1 cellular context compared by ENCODE assay signal in the genomic region with DNA sequence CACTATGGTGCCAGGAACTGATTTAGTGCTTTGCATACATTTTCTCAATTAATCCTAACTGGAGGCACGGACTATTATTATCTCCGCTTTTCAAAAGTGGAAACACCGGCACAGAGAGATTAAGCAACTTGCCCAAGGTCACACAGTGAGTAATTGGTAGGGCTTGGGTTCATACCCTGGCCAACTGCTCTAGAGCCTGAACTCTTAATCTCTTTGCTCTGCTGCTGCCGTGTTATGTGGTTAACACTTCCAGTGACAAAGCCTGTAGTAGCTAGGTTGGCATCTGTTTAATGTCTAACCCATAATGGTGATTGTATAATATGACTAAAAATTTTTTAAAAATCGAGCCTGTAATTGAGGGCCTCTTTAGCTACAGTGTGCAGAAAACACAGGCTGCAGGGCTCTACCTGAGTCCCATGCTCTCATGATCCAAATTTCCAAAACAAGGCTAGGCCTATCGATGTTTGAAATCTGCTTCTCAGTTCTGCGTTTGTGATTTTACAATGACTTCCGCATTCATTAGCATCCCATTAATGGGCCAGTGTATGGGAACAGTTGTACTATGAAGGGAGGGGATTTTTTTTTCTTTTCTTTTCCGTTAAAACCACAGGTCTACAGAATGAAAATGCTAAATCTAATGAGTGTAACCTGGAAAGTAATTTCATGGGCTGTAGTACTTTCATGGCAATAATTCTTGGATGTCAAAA.
TF ChIP-seq lines count a peak whose summit lies in the region.

No MANE protein-coding gene starts in this region.

TF ChIP-seq in GM23338, 12 proteins besides CTCF, POLR2A, EP300 and RAD21:
- TF ChIP-seq, protein P1, sequence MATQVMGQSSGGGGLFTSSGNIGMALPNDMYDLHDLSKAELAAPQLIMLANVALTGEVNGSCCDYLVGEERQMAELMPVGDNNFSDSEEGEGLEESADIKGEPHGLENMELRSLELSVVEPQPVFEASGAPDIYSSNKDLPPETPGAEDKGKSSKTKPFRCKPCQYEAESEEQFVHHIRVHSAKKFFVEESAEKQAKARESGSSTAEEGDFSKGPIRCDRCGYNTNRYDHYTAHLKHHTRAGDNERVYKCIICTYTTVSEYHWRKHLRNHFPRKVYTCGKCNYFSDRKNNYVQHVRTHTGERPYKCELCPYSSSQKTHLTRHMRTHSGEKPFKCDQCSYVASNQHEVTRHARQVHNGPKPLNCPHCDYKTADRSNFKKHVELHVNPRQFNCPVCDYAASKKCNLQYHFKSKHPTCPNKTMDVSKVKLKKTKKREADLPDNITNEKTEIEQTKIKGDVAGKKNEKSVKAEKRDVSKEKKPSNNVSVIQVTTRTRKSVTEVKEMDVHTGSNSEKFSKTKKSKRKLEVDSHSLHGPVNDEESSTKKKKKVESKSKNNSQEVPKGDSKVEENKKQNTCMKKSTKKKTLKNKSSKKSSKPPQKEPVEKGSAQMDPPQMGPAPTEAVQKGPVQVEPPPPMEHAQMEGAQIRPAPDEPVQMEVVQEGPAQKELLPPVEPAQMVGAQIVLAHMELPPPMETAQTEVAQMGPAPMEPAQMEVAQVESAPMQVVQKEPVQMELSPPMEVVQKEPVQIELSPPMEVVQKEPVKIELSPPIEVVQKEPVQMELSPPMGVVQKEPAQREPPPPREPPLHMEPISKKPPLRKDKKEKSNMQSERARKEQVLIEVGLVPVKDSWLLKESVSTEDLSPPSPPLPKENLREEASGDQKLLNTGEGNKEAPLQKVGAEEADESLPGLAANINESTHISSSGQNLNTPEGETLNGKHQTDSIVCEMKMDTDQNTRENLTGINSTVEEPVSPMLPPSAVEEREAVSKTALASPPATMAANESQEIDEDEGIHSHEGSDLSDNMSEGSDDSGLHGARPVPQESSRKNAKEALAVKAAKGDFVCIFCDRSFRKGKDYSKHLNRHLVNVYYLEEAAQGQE (IDR thresholded peaks at IDR 0.05; ENCODE audit: unreplicated experiment): no peak
- TF ChIP-seq ZNF331 (CRISPR knock-in tag; IDR thresholded peaks at IDR 0.05; ENCODE audit: low read depth) (no peak), EZH2phosphoT487 (IDR thresholded peaks at IDR 0.05; ENCODE audit: unreplicated experiment) (no peak), POLR2AphosphoS5 (IDR thresholded peaks at IDR 0.05; ENCODE audit: low read depth) (no peak), ETS1 (IDR thresholded peaks at IDR 0.05) (no peak), NANOG (IDR thresholded peaks at IDR 0.05; ENCODE audit: borderline replicate concordance) (no peak), ZNF114 (CRISPR knock-in tag; IDR thresholded peaks at IDR 0.05) (no peak), JUNB (IDR thresholded peaks at IDR 0.05; ENCODE audit: unreplicated experiment) (no peak), ZNF462 (CRISPR knock-in tag; IDR thresholded peaks at IDR 0.05) (no peak), STAT1 (IDR thresholded peaks at IDR 0.05; ENCODE audit: unreplicated experiment) (no peak), CREB1 (CRISPR knock-in tag; IDR thresholded peaks at IDR 0.05; ENCODE audit: low read depth) (no peak), EZH2 (IDR thresholded peaks at IDR 0.05; ENCODE audit: low read depth, unreplicated experiment) (no peak)
